13 cellular contexts compared by ENCODE assay signal in the genomic region with DNA sequence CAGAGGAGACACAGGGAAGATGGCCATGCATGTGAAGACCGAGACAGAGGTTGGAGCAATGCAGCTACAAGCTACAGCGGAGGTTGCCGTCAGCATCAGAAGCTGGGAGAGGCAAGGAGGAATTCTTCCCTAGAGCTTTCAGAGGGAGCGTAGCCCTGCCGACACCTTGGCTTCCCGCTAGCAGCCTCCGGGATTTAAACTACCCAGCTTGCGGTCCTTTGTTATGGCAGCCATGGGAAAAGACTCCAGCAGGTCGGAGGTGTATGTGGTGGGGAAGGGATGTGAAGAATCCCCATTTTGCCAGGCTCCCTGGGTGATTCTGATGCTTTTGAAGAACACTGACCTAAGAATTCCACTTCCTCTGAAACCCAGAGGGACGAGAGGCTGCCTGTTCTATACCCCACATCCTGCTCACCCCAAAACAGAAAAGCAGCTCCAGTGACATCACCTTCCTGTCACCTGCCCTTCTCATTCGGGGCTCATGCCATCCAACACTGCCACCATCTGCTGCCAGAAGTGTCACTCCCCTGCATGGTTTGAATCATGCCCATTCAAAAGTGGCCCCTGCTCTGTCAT. TPM values are rescaled to one million over a fixed set of nuclear protein-coding genes. Genes with fewer than 3 reads are reported as not detected.
DNase-seq lines count a peak whose midpoint lies in the region; ATAC-seq, FAIRE-seq and TF ChIP-seq lines count a peak whose summit lies in the region.
"Had no signal": no experiment of that assay in that cellular context is flagged by ENCODE, and none has a peak within 500 bp of the region (broad histone marks: within the 10 kb centered on the region; RNA-seq: fewer than 3 reads in every experiment).

No MANE protein-coding gene starts in this region.

- CTCF ChIA-PET in WTC11 (lab: Charles Lee), result interaction anchor here (0.7 to 5.6 kb wide), 10 partner anchors 10 to 235 kb away, joined by 3 to 57 read pairs (median 10); partner anchors contain the start of genes MCM10, PHYH and PRPF18

- peak overlapping the region; percentile 8 for H3K27ac ChIP-seq in effector memory CD4-positive, alpha-beta T cell (ENCODE audit: insufficient read depth, low read length, poor library complexity, severe bottlenecking)
- H3K27ac ChIP-seq: thoracic aorta, VCaP had no signal

- H3K27ac Mint-ChIP-seq in WTC11 (peak overlapping the region; percentile 100), type B pancreatic cell (no peak overlapping the region)

- H3K27me3 Mint-ChIP-seq in WTC11 (ENCODE audit: low read depth) (no peaks in the 10 kb centered on the region; the same call in 1 of the 2 replicates), type B pancreatic cell (peaks cover 40% of the 10 kb centered on the region)

- TF ChIP-seq CTCF in WTC11 (IDR thresholded peaks at IDR 0.05) (no peak), type B pancreatic cell (conservative IDR thresholded peaks at IDR 0.05) (no peak)

- H3K36me3 Mint-ChIP-seq in WTC11 (0 out of 2 replicates have a peak, but pooled peaks cover 3% of the 10 kb centered on the region), type B pancreatic cell (no peaks in the 10 kb centered on the region)

- H3K9me3 ChIP-seq in effector memory CD4-positive, alpha-beta T cell (ENCODE audit: control insufficient read depth, low read length), result no peaks in the 10 kb centered on the region
- H3K9me3 ChIP-seq: thoracic aorta had no signal

- DNase-seq in stimulated activated CD4-positive, alpha-beta T cell treated with anti-CD3 and anti-CD28 coated beads, Interleukin-15, amount 100 ng/mL, for 24 hours, result peak; percentile 29
- no peak for DNase-seq in stimulated activated CD4-positive, alpha-beta T cell treated with anti-CD3 and anti-CD28 coated beads, Interleukin-1b, Interleukin-23, amount 100 ng/mL, for 48 hours
- peak; percentile 66 for DNase-seq in WTC11 (ENCODE audit: low spot score)
- DNase-seq in effector memory CD4-positive, alpha-beta T cell, result peak in 1 of 3 donors; percentile 5
- no peak for DNase-seq in type B pancreatic cell (ENCODE audit: extremely low spot score, unreplicated experiment)
- no peak for DNase-seq in frontal cortex (ENCODE audit: low spot score in 2 of 2)
- no peak for DNase-seq in NCI-H1092 (lab: John Stamatoyannopoulos, UW)
- DNase-seq: anterior cingulate cortex, kidney glomerular epithelial cell, NCI-H1694 had no signal

- H3K9me3 Mint-ChIP-seq in WTC11, result no peaks in the 10 kb centered on the region
- H3K9me3 Mint-ChIP-seq in type B pancreatic cell, result no peaks in the 10 kb centered on the region

- no peak overlapping the region for H3K4me3 ChIP-seq in effector memory CD4-positive, alpha-beta T cell (ENCODE audit: insufficient read depth, low read depth, low read length, poor library complexity, severe bottlenecking)
- H3K4me3 ChIP-seq: thoracic aorta had no signal

- H3K36me3 ChIP-seq in effector memory CD4-positive, alpha-beta T cell (ENCODE audit: control insufficient read depth, insufficient read depth, low read length), result no peaks in the 10 kb centered on the region
- H3K36me3 ChIP-seq: thoracic aorta had no signal

- no peaks in the 10 kb centered on the region for H3K27me3 ChIP-seq in effector memory CD4-positive, alpha-beta T cell (replicated peaks; ENCODE audit: control insufficient read depth, insufficient read depth, low read length, poor library complexity, severe bottlenecking)

- H3K4me3 Mint-ChIP-seq in WTC11, result peak overlapping the region; percentile 94
- peak overlapping the region; percentile 36 for H3K4me3 Mint-ChIP-seq in type B pancreatic cell

- ATAC-seq in WTC11 (peak; percentile 7), HG03439 (IDR thresholded peaks at IDR 0.05; ENCODE audit: unreplicated experiment) (no peak)

- H3K4me1 Mint-ChIP-seq in WTC11 (peaks cover 53% of the 10 kb centered on the region), type B pancreatic cell (ENCODE audit: unreplicated experiment) (peaks cover 16% of the 10 kb centered on the region)

- FAIRE-seq in frontal cortex (lab: Jason Lieb, UNC), result no peak

- POLR2A ChIA-PET in WTC11 (lab: Charles Lee), result interaction anchor here (0.6 to 5.0 kb wide), 4 partner anchors 10 to 264 kb away, joined by 3 to 31 read pairs (median 4); partner anchors contain the start of gene PHYH

- H3K4me1 ChIP-seq in effector memory CD4-positive, alpha-beta T cell (ENCODE audit: control insufficient read depth, insufficient read depth, low read length, poor library complexity, severe bottlenecking), result peaks cover 27% of the 10 kb centered on the region

TF ChIP-seq in WTC11, 78 proteins besides CTCF, POLR2A, EP300 and RAD21 (continues in another document):
- TF ChIP-seq CREM (CRISPR knock-in tag; IDR thresholded peaks at IDR 0.05) (peak; percentile 76; the same call in 1 of the 2 replicates), FOXP1 (CRISPR knock-in tag; IDR thresholded peaks at IDR 0.05; ENCODE audit: borderline replicate concordance) (0 out of 2 replicates have a peak, but pooled peaks have one; percentile 48), TEAD1 (CRISPR knock-in tag; IDR thresholded peaks at IDR 0.05) (peak; percentile 17; the same call in 1 of the 2 replicates), ZNF416 (CRISPR knock-in tag; IDR thresholded peaks at IDR 0.05) (no peak), NFE2L1 (CRISPR knock-in tag; IDR thresholded peaks at IDR 0.05) (0 out of 2 replicates have a peak, but pooled peaks have one; percentile 11), ATF6 (CRISPR knock-in tag; IDR thresholded peaks at IDR 0.05) (no peak), SP1 (CRISPR knock-in tag; conservative IDR thresholded peaks at IDR 0.05) (peak; percentile 43; the same call in 1 of the 2 replicates), KAT7 (CRISPR knock-in tag; IDR thresholded peaks at IDR 0.05; ENCODE audit: borderline replicate concordance) (0 out of 2 replicates have a peak, but pooled peaks have one; percentile 55), FOXJ3 (CRISPR knock-in tag; IDR thresholded peaks at IDR 0.05; ENCODE audit: borderline replicate concordance) (no peak), ZNF423 (CRISPR knock-in tag; IDR thresholded peaks at IDR 0.05) (peak; percentile 99)
- TF ChIP-seq, protein P1, sequence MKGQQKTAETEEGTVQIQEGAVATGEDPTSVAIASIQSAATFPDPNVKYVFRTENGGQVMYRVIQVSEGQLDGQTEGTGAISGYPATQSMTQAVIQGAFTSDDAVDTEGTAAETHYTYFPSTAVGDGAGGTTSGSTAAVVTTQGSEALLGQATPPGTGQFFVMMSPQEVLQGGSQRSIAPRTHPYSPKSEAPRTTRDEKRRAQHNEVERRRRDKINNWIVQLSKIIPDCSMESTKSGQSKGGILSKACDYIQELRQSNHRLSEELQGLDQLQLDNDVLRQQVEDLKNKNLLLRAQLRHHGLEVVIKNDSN (CRISPR knock-in tag; IDR thresholded peaks at IDR 0.05), result peak; percentile 36; the same call in 1 of the 2 replicates
- TF ChIP-seq, protein P2, sequence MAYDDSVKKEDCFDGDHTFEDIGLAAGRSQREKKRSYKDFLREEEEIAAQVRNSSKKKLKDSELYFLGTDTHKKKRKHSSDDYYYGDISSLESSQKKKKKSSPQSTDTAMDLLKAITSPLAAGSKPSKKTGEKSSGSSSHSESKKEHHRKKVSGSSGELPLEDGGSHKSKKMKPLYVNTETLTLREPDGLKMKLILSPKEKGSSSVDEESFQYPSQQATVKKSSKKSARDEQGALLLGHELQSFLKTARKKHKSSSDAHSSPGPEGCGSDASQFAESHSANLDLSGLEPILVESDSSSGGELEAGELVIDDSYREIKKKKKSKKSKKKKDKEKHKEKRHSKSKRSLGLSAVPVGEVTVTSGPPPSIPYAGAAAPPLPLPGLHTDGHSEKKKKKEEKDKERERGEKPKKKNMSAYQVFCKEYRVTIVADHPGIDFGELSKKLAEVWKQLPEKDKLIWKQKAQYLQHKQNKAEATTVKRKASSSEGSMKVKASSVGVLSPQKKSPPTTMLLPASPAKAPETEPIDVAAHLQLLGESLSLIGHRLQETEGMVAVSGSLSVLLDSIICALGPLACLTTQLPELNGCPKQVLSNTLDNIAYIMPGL (CRISPR knock-in tag; IDR thresholded peaks at IDR 0.05), result no peak
- TF ChIP-seq, protein P3, sequence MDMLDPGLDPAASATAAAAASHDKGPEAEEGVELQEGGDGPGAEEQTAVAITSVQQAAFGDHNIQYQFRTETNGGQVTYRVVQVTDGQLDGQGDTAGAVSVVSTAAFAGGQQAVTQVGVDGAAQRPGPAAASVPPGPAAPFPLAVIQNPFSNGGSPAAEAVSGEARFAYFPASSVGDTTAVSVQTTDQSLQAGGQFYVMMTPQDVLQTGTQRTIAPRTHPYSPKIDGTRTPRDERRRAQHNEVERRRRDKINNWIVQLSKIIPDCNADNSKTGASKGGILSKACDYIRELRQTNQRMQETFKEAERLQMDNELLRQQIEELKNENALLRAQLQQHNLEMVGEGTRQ (CRISPR knock-in tag; IDR thresholded peaks at IDR 0.05), result peak; percentile 20; the same call in 1 of the 2 replicates
- TF ChIP-seq, protein P4, sequence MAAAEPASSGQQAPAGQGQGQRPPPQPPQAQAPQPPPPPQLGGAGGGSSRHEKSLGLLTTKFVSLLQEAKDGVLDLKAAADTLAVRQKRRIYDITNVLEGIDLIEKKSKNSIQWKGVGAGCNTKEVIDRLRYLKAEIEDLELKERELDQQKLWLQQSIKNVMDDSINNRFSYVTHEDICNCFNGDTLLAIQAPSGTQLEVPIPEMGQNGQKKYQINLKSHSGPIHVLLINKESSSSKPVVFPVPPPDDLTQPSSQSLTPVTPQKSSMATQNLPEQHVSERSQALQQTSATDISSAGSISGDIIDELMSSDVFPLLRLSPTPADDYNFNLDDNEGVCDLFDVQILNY (CRISPR knock-in tag; IDR thresholded peaks at IDR 0.05), result 0 out of 2 replicates have a peak, but pooled peaks have one; percentile 25

RNA-seq across cellular contexts. Expression of gene SEPHS1, which starts 3.3 kb away (rescaled TPM):
- total RNA-seq in WTC11 (2021) (501 to 509 TPM (median 501 TPM) in 3 replicates), type B pancreatic cell (ENCODE audit: low replicate concordance) (61.5 and 96.4 TPM in 2 replicates), frontal cortex (38.7 TPM)

RNA-seq across cellular contexts. Expression of gene PHYH, which starts 51.6 kb away (rescaled TPM):
- 22.5 to 35.1 TPM (median 32.0 TPM) in 3 replicates for total RNA-seq in WTC11 (2021)
- 23.3 and 27.3 TPM in 2 replicates for total RNA-seq in type B pancreatic cell (ENCODE audit: low replicate concordance)
- total RNA-seq in frontal cortex, result 27.3 TPM

Comparison
In these comparisons a context has a peak if more than half of its experiments do, and no peak if none do; other contexts are left out.
1. DNase-seq: peak in stimulated activated CD4-positive, alpha-beta T cell treated with anti-CD3 and anti-CD28 coated beads, Interleukin-15, amount 100 ng/mL, for 24 hours (single experiment) and WTC11 (single experiment); none in stimulated activated CD4-positive, alpha-beta T cell treated with anti-CD3 and anti-CD28 coated beads, Interleukin-1b, Interleukin-23, amount 100 ng/mL, for 48 hours (single experiment), type B pancreatic cell (single experiment), frontal cortex (0 of 2) and NCI-H1092 (single experiment).